In genomic region chr1:171883844-171884243, GRCh38 we compare ENCODE assay signal across 18 cellular contexts. TPM values are rescaled to one million over a fixed set of nuclear protein-coding genes. Genes with fewer than 3 reads are reported as not detected.
DNase-seq lines count a peak whose midpoint lies in the region; ATAC-seq, FAIRE-seq and TF ChIP-seq lines count a peak whose summit lies in the region.
"Had no signal": no experiment of that assay in that cellular context is flagged by ENCODE, and none has a peak within 500 bp of the region (broad histone marks: within the 10 kb centered on the region; RNA-seq: fewer than 3 reads in every experiment).

No MANE protein-coding gene starts in this region.

- CTCF ChIA-PET in activated CD4-positive, alpha-beta T cell treated with anti-CD3 and anti-CD28 coated beads for 36 hours (lab: Charles Lee): interaction anchor here (1.6 kb wide), 1 partner anchor 89 kb away, joined by 3 read pairs; no protein-coding TSS in a partner anchor

- intact Hi-C loops in activated CD4-positive, alpha-beta T cell treated with anti-CD3 and anti-CD28 coated beads for 36 hours (cut with DNase I, micrococcal nuclease): no loop called here

- H3K4me1 Mint-ChIP-seq in activated CD4-positive, alpha-beta T cell treated with anti-CD3 and anti-CD28 coated beads for 36 hours: peaks cover 10% of the 10 kb centered on the region
- peaks cover 5% of the 10 kb centered on the region for H3K4me1 Mint-ChIP-seq in activated naive CD8-positive, alpha-beta T cell treated with anti-CD3 and anti-CD28 coated beads, Interleukin-2, amount 50 U/mL, for 24 hours
- H3K4me1 Mint-ChIP-seq: B cell, naive B cell had no signal

- no peaks in the 10 kb centered on the region for H3K36me3 Mint-ChIP-seq in activated CD4-positive, alpha-beta T cell treated with anti-CD3 and anti-CD28 coated beads for 36 hours (ENCODE audit: low read depth)
- no peaks in the 10 kb centered on the region for H3K36me3 Mint-ChIP-seq in activated naive CD8-positive, alpha-beta T cell treated with anti-CD3 and anti-CD28 coated beads, Interleukin-2, amount 50 U/mL, for 24 hours (ENCODE audit: low read depth)
- H3K36me3 Mint-ChIP-seq: naive B cell, WTC11 had no signal

- peak; percentile 94 for ATAC-seq in activated CD4-positive, alpha-beta T cell treated with anti-CD3 and anti-CD28 coated beads for 36 hours
- ATAC-seq in HG03025 (IDR thresholded peaks at IDR 0.05; ENCODE audit: low FRiP score, unreplicated experiment) (peak; percentile 51), GM21737 (IDR thresholded peaks at IDR 0.05; ENCODE audit: unreplicated experiment) (no peak)
- peak; percentile 54 for ATAC-seq in activated naive CD8-positive, alpha-beta T cell treated with anti-CD3 and anti-CD28 coated beads, Interleukin-2, amount 50 U/mL, for 24 hours
- ATAC-seq: WTC11 had no signal

- no peak overlapping the region for H3K4me3 Mint-ChIP-seq in activated CD4-positive, alpha-beta T cell treated with anti-CD3 and anti-CD28 coated beads for 36 hours
- no peak overlapping the region for H3K4me3 Mint-ChIP-seq in activated naive CD8-positive, alpha-beta T cell treated with anti-CD3 and anti-CD28 coated beads, Interleukin-2, amount 50 U/mL, for 24 hours
- H3K4me3 Mint-ChIP-seq: B cell, naive B cell, WTC11 had no signal

- H3K27me3 Mint-ChIP-seq in activated CD4-positive, alpha-beta T cell treated with anti-CD3 and anti-CD28 coated beads for 36 hours: no peaks in the 10 kb centered on the region
- H3K27me3 Mint-ChIP-seq in activated naive CD8-positive, alpha-beta T cell treated with anti-CD3 and anti-CD28 coated beads, Interleukin-2, amount 50 U/mL, for 24 hours: peaks cover 1% of the 10 kb centered on the region
- H3K27me3 Mint-ChIP-seq: B cell, naive B cell had no signal

- no peak for FAIRE-seq in HTR-8/SVneo (lab: Jason Lieb, UNC)

- TF ChIP-seq CTCF in GM13977 (IDR thresholded peaks at IDR 0.05; ENCODE audit: extremely low read depth, insufficient read depth, missing control alignments): no peak

- in situ Hi-C loops in GM13977 (cut with MboI; ENCODE audit: low pct_unique_long_range_greater_than_20kb, low sequenced_read_pairs, unreplicated experiment): no loop called here

- no peaks in the 10 kb centered on the region for H3K9me3 Mint-ChIP-seq in activated CD4-positive, alpha-beta T cell treated with anti-CD3 and anti-CD28 coated beads for 36 hours (ENCODE audit: low read depth)
- no peaks in the 10 kb centered on the region for H3K9me3 Mint-ChIP-seq in activated naive CD8-positive, alpha-beta T cell treated with anti-CD3 and anti-CD28 coated beads, Interleukin-2, amount 50 U/mL, for 24 hours
- H3K9me3 Mint-ChIP-seq: naive B cell, WTC11 had no signal

- DNase-seq in activated CD4-positive, alpha-beta T cell treated with anti-CD3 and anti-CD28 coated beads for 36 hours: peak; percentile 57
- DNase-seq in activated CD4-positive, alpha-beta T cell treated with anti-CD3 and anti-CD28 coated beads for 4 hours: no peak
- DNase-seq in GM13977 (ENCODE audit: low spot score): peak; percentile 23
- DNase-seq in activated naive CD8-positive, alpha-beta T cell treated with anti-CD3 and anti-CD28 coated beads, Interleukin-2, amount 50 U/mL, for 24 hours: no peak
- DNase-seq in OCI-M2 (lab: John Stamatoyannopoulos, UW; ENCODE audit: unreplicated experiment): no peak
- DNase-seq in HTR-8/SVneo (ENCODE audit: insufficient read length, low spot score): no peak
- DNase-seq: Calu3, hippocampal formation, KG1, naive B cell, NCI-H1092, NCI-H526 treated with DMSO at 0.1 percent for 48 hours, PC-9, thyroid gland had no signal

- POLR2A ChIA-PET in activated CD4-positive, alpha-beta T cell treated with anti-CD3 and anti-CD28 coated beads for 36 hours (lab: Charles Lee): no interaction called here

- H3K27ac Mint-ChIP-seq in activated CD4-positive, alpha-beta T cell treated with anti-CD3 and anti-CD28 coated beads for 36 hours: peak overlapping the region; percentile 47
- no peak overlapping the region for H3K27ac Mint-ChIP-seq in activated naive CD8-positive, alpha-beta T cell treated with anti-CD3 and anti-CD28 coated beads, Interleukin-2, amount 50 U/mL, for 24 hours
- H3K27ac Mint-ChIP-seq: B cell, naive B cell, WTC11 had no signal

RNA-seq across cellular contexts. Expression of gene DNM3, which starts 42.5 kb away (rescaled TPM):
- 1 to 10 TPM; 1.1 to 1.4 TPM for total RNA-seq in activated CD4-positive, alpha-beta T cell treated with anti-CD3 and anti-CD28 coated beads for 36 hours

Comparison
In these comparisons a context has a peak if more than half of its experiments do, and no peak if none do; other contexts are left out.
1. DNase-seq: peak in activated CD4-positive, alpha-beta T cell treated with anti-CD3 and anti-CD28 coated beads for 36 hours (single experiment) and GM13977 (single experiment); none in activated CD4-positive, alpha-beta T cell treated with anti-CD3 and anti-CD28 coated beads for 4 hours (0 of 2), activated naive CD8-positive, alpha-beta T cell treated with anti-CD3 and anti-CD28 coated beads, Interleukin-2, amount 50 U/mL, for 24 hours (single experiment), OCI-M2 (single experiment) and HTR-8/SVneo (single experiment).